ENCODE assay signal across 1 cellular context in the genomic region with DNA sequence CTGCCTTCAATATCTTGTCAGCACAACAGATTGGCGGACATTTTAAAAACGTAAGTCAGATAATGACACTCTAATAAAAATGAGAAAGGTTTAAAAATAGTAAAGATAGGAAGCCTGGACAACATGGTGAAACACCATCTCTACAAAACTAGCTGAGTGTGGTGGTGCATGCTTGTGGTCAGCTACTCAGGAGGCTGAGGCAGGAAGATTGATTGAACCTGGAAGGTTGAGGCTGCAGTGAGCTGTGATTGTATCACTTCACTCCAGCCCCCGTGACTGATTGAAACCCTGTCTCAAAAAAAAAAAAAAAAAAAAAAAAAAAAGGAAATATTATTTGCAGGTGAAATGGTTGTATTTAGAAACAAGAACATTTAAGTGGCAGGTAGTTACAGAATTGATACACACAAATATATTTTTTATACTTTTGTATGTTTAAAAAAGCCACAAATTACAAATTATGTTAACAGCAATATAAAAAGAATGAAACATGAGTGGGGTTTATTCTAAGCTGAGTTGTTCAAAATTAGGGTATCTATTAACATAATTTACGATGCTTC.
TF ChIP-seq lines count a peak whose summit lies in the region.

No MANE protein-coding gene starts in this region.

TF ChIP-seq in HCT116, 20 proteins besides CTCF, POLR2A, EP300 and RAD21 (continued from another document):
- TF ChIP-seq, protein P1, sequence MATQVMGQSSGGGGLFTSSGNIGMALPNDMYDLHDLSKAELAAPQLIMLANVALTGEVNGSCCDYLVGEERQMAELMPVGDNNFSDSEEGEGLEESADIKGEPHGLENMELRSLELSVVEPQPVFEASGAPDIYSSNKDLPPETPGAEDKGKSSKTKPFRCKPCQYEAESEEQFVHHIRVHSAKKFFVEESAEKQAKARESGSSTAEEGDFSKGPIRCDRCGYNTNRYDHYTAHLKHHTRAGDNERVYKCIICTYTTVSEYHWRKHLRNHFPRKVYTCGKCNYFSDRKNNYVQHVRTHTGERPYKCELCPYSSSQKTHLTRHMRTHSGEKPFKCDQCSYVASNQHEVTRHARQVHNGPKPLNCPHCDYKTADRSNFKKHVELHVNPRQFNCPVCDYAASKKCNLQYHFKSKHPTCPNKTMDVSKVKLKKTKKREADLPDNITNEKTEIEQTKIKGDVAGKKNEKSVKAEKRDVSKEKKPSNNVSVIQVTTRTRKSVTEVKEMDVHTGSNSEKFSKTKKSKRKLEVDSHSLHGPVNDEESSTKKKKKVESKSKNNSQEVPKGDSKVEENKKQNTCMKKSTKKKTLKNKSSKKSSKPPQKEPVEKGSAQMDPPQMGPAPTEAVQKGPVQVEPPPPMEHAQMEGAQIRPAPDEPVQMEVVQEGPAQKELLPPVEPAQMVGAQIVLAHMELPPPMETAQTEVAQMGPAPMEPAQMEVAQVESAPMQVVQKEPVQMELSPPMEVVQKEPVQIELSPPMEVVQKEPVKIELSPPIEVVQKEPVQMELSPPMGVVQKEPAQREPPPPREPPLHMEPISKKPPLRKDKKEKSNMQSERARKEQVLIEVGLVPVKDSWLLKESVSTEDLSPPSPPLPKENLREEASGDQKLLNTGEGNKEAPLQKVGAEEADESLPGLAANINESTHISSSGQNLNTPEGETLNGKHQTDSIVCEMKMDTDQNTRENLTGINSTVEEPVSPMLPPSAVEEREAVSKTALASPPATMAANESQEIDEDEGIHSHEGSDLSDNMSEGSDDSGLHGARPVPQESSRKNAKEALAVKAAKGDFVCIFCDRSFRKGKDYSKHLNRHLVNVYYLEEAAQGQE (IDR thresholded peaks at IDR 0.05; ENCODE audit: low read depth), result no peak
